Comparison of ENCODE assay signal across 12 cellular contexts in genomic region chr18:22283397-22283796, GRCh38.
DNase-seq lines count a peak whose midpoint lies in the region; ATAC-seq and TF ChIP-seq lines count a peak whose summit lies in the region.
"Had no signal": no experiment of that assay in that cellular context is flagged by ENCODE, and none has a peak within 500 bp of the region (broad histone marks: within the 10 kb centered on the region; RNA-seq: fewer than 3 reads in every experiment).

No MANE protein-coding gene starts in this region.

- H2BK5ac ChIP-seq in H9 (ENCODE audit: insufficient read length, low read length): no peak overlapping the region

- peaks cover 35% of the 10 kb centered on the region for H3K4me1 ChIP-seq in PC-9 (replicated peaks; ENCODE audit: insufficient read depth)
- no peaks in the 10 kb centered on the region for H3K4me1 ChIP-seq in H9 (ENCODE audit: insufficient read depth, low read length)
- no peaks in the 10 kb centered on the region for H3K4me1 ChIP-seq in aorta (ENCODE audit: control insufficient read depth in 1 of 2, insufficient read depth in 2 of 2, low read length in 2 of 2)

- no peaks in the 10 kb centered on the region for H3K23me2 ChIP-seq in H9 (ENCODE audit: insufficient read length, low read depth, low read length, poor library complexity, severe bottlenecking)

- peaks cover 0 to 2% of the 10 kb centered on the region in 2 donors for H3K9me3 Mint-ChIP-seq in natural killer cell
- H3K9me3 Mint-ChIP-seq in H9: no peaks in the 10 kb centered on the region

- H2BK20ac ChIP-seq in H9 (ENCODE audit: low read depth, low read length, poor library complexity, severe bottlenecking): no peak overlapping the region

- intact Hi-C loops in PC-9 (cut with micrococcal nuclease; ENCODE audit: unreplicated experiment) (loop anchor here (2.0 to 10.0 kb wide), 5 partner anchors 33 to 269 kb away; no protein-coding TSS in a partner anchor), natural killer cell (cut with micrococcal nuclease) (loop anchor here (2.0 kb wide), 2 partner anchors 101 to 279 kb away; no protein-coding TSS in a partner anchor), aorta (cut with DNase I) (loop anchor here in 1 of 2 donors (10.0 kb wide), 1 partner anchor 59 kb away; no protein-coding TSS in a partner anchor)

- no peak overlapping the region for H2BK15ac ChIP-seq in H9 (ENCODE audit: low read depth, low read length)

- DNase-seq in EH (ENCODE audit: low read depth) (peak; percentile 15), PC-9 (no peak), choroid plexus epithelial cell (ENCODE audit: low read depth) (peak; percentile 59), natural killer cell (no peak), GM13977 (ENCODE audit: low spot score) (no peak), H9 (no peak), aorta (no peak)
- DNase-seq: activated CD4-positive, CD25-positive, alpha-beta regulatory T cell; MM.1S; NCI-H2107; stomach had no signal

- H4K91ac ChIP-seq in H9 (ENCODE audit: insufficient read length, low read depth, low read length): no peak overlapping the region

- H3K23ac ChIP-seq in H9 (ENCODE audit: insufficient read length, low read depth, low read length): no peak overlapping the region

- H3K79me1 ChIP-seq in H9 (ENCODE audit: insufficient read depth, low read depth, low read length, poor library complexity, severe bottlenecking): no peaks in the 10 kb centered on the region

- TF ChIP-seq CTCF in PC-9 (conservative IDR thresholded peaks at IDR 0.05) (no peak), choroid plexus epithelial cell (conservative IDR thresholded peaks at IDR 0.05; ENCODE audit: low read depth, low read length) (no peak), natural killer cell (IDR thresholded peaks at IDR 0.05) (no peak), GM13977 (IDR thresholded peaks at IDR 0.05; ENCODE audit: extremely low read depth, insufficient read depth, missing control alignments) (no peak), H9 (conservative IDR thresholded peaks at IDR 0.05) (no peak)

- no peaks in the 10 kb centered on the region for H3K36me3 Mint-ChIP-seq in natural killer cell
- H3K36me3 Mint-ChIP-seq in H9 (ENCODE audit: insufficient read depth in 1 of 3, low read depth in 3 of 3): no peaks in the 10 kb centered on the region

- H3K36me3 ChIP-seq in PC-9 (ENCODE audit: low read depth) (no peaks in the 10 kb centered on the region), aorta (ENCODE audit: control insufficient read depth in 1 of 2, insufficient read depth in 2 of 2, low read length in 1 of 2) (no peaks in the 10 kb centered on the region)
- H3K36me3 ChIP-seq: stomach had no signal

- no peak overlapping the region for H3K4ac ChIP-seq in H9 (ENCODE audit: low read depth, low read length)

- H2AFZ ChIP-seq in PC-9 (no peak overlapping the region), H9 (ENCODE audit: low read length) (no peak overlapping the region)

- H2BK120ac ChIP-seq in H9 (ENCODE audit: low read depth, low read length, poor library complexity, severe bottlenecking): no peak overlapping the region

- peaks cover 27 to 40% of the 10 kb centered on the region in 2 donors for H3K4me1 Mint-ChIP-seq in natural killer cell
- H3K4me1 Mint-ChIP-seq in H9: 0 out of 4 replicates have a peak, but pooled peaks cover 0 to 4% of the 10 kb centered on the region in 2 experiments

- peaks cover 15% of the 10 kb centered on the region; the same call in 1 of the 2 replicates for H3F3A ChIP-seq in PC-9 (ENCODE audit: insufficient read depth, low read depth)

- H3K9ac ChIP-seq in H9 (ENCODE audit: extremely low read depth, insufficient read length, low read length): no peak overlapping the region

- CTCF ChIA-PET in PC-9 (lab: Charles Lee): no interaction called here

- no peak overlapping the region for H3K18ac ChIP-seq in H9 (ENCODE audit: insufficient read length, low read depth, low read length)

- H3K9me3 ChIP-seq in PC-9 (ENCODE audit: insufficient read depth, low read depth): no peaks in the 10 kb centered on the region
- no peaks in the 10 kb centered on the region for H3K9me3 ChIP-seq in H9 (ENCODE audit: control insufficient read depth, low read depth, low read length)
- H3K9me3 ChIP-seq in aorta (ENCODE audit: control insufficient read depth, low read length): no peaks in the 10 kb centered on the region
- H3K9me3 ChIP-seq: stomach had no signal

- H3K27ac ChIP-seq in PC-9 (peak overlapping the region; percentile 76), H9 (ENCODE audit: insufficient read length, low read depth, low read length) (no peak overlapping the region), aorta (ENCODE audit: low read depth in 1 of 2, low read length in 2 of 2) (peak overlapping the region in 1 of 2 donors; percentile 20)

- H2AK5ac ChIP-seq in H9 (ENCODE audit: insufficient read length, low read length): no peak overlapping the region

- H3K4me2 ChIP-seq in PC-9: peak overlapping the region; percentile 73
- no peak overlapping the region for H3K4me2 ChIP-seq in H9 (ENCODE audit: insufficient read depth, insufficient read length, low read length)

- H3K56ac ChIP-seq in H9 (ENCODE audit: insufficient read length, low read depth, low read length): no peak overlapping the region

- H3K79me2 ChIP-seq in PC-9 (ENCODE audit: low read depth) (no peaks in the 10 kb centered on the region), H9 (ENCODE audit: insufficient read depth, low read length) (no peaks in the 10 kb centered on the region)

- H3K9me2 ChIP-seq in PC-9 (ENCODE audit: insufficient read depth): no peaks in the 10 kb centered on the region

- BruUV-seq in PC-9 (replicated peaks; lab: Mats Ljungman, UMichigan): no TSS peak

- ATAC-seq in natural killer cell (no peak), aorta (ENCODE audit: low FRiP score) (no peak)
- ATAC-seq: sciatic nerve had no signal

- in situ Hi-C loops in GM13977 (cut with MboI; ENCODE audit: low pct_unique_long_range_greater_than_20kb, low sequenced_read_pairs, unreplicated experiment): no loop called here

- H3K4me3 Mint-ChIP-seq in natural killer cell (no peak overlapping the region), H9 (no peak overlapping the region)

- no peaks in the 10 kb centered on the region for H4K20me1 ChIP-seq in PC-9 (ENCODE audit: insufficient read depth)
- no peaks in the 10 kb centered on the region for H4K20me1 ChIP-seq in H9 (ENCODE audit: control insufficient read depth, insufficient read depth, insufficient read length)

- peaks cover 3 to 7% of the 10 kb centered on the region in 2 donors for H3K27me3 Mint-ChIP-seq in natural killer cell (ENCODE audit: low read depth in 2 of 2)
- H3K27me3 Mint-ChIP-seq in H9 (ENCODE audit: low read depth): peaks cover 11% of the 10 kb centered on the region

- no peak overlapping the region for H2BK12ac ChIP-seq in H9 (ENCODE audit: insufficient read length, low read depth, low read length)

- POLR2A ChIA-PET in PC-9 (lab: Charles Lee; ENCODE audit: unreplicated experiment): no interaction called here

- H3T11ph ChIP-seq in H9 (ENCODE audit: low read length): no peak overlapping the region

- no peak overlapping the region for H4K8ac ChIP-seq in H9 (replicated peaks; ENCODE audit: insufficient read length, low read depth, low read length)

- H3K27me3 ChIP-seq in PC-9 (ENCODE audit: insufficient read depth, low read depth) (no peaks in the 10 kb centered on the region), H9 (ENCODE audit: insufficient read depth, low read length) (no peaks in the 10 kb centered on the region), aorta (ENCODE audit: control insufficient read depth in 1 of 2, insufficient read depth in 2 of 2, low read length in 1 of 2) (no peaks in the 10 kb centered on the region)
- H3K27me3 ChIP-seq: stomach had no signal

- H3K4me3 ChIP-seq in PC-9 (no peak overlapping the region), choroid plexus epithelial cell (ENCODE audit: low read depth, low read length) (no peak overlapping the region), aorta (ENCODE audit: low read length in 2 of 2) (no peak overlapping the region)
- H3K4me3 ChIP-seq: stomach had no signal

- H3K14ac ChIP-seq in H9 (ENCODE audit: insufficient read depth, low read length): no peak overlapping the region

- no CpG with 5 or more reads among the region's 3 CpGs for WGBS in H9 (ENCODE audit: extremely low coverage, insufficient read length, low lambda C conversion rate)
- 91 to 92% methylated on average over 3 of the region's 3 CpGs for WGBS in aorta, 2 donors

- no peak overlapping the region for H4K5ac ChIP-seq in H9 (ENCODE audit: insufficient read length, low read depth, low read length)

- peak overlapping the region; percentile 94 to 96 for H3K27ac Mint-ChIP-seq in natural killer cell
- no peak overlapping the region for H3K27ac Mint-ChIP-seq in H9

Comparison
In these comparisons a context has a peak if more than half of its experiments do, and no peak if none do; other contexts are left out.
1. DNase-seq: peak in EH (single experiment) and choroid plexus epithelial cell (single experiment); none in PC-9 (0 of 2), natural killer cell (single experiment), GM13977 (single experiment), H9 (single experiment) and aorta (0 of 2).
2. H3K27ac Mint-ChIP-seq: peak in natural killer cell (2 of 2); none in H9 (0 of 3).